ENCODE assay signal across 12 cellular contexts in the genomic region with DNA sequence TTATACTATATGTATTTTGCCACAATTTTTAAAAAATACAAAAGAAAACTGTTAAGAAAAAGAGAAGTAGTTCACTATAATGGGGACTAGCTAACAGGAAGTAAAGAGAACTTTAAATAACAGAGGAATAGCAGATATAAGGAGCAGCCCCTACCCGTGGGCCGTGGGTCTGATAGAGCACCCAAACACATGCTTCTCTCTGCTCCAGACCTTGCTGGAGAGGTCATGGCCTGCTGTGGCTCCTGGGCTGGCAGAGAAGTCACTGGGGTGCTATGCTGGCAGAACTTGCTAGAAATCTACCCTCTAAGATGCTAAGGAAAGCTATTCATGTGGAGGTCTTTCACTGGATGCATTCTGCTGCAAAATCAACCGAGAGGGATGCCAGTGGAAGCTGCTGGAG. TPM values are rescaled to one million over a fixed set of nuclear protein-coding genes. Genes with fewer than 3 reads are reported as not detected.
DNase-seq lines count a peak whose midpoint lies in the region; ATAC-seq and TF ChIP-seq lines count a peak whose summit lies in the region.
"Had no signal": no experiment of that assay in that cellular context is flagged by ENCODE, and none has a peak within 500 bp of the region (broad histone marks: within the 10 kb centered on the region; RNA-seq: fewer than 3 reads in every experiment).

No MANE protein-coding gene starts in this region.

- no peaks in the 10 kb centered on the region for H3K9me2 ChIP-seq in SU-DHL-6 (replicated peaks; ENCODE audit: insufficient read depth, low read length)

- CTCF ChIA-PET in CD4-positive, alpha-beta memory T cell (lab: Charles Lee; ENCODE audit: partially characterized antibody) = interaction anchor here (0.7 to 2.5 kb wide), 11 partner anchors 9 to 89 kb away, joined by 3 to 10 read pairs (median 5); no protein-coding TSS in a partner anchor

- H3K36me3 Mint-ChIP-seq in CD4-positive, alpha-beta memory T cell = peaks cover 10 to 48% of the 10 kb centered on the region in 2 donors
- peaks cover 5% of the 10 kb centered on the region for H3K36me3 Mint-ChIP-seq in dendritic cell treated with granulocyte-macrophage colony-stimulating factor and Interleukin-4, amounts not matched to agents 40 ng/mL and 50 ng/mL, for 4 days (ENCODE audit: low read depth)

- H3F3A ChIP-seq in SU-DHL-6 (ENCODE audit: insufficient read depth) = peaks cover 77% of the 10 kb centered on the region

- no peak for DNase-seq in CD4-positive, alpha-beta memory T cell
- DNase-seq in HAP-1 (ENCODE audit: low spot score in 2 of 2) = no peak
- DNase-seq in NCI-H446 treated with DMSO at 0.1 percent for 48 hours (lab: John Stamatoyannopoulos, UW) = no peak
- DNase-seq: activated CD4-positive, CD25-positive, alpha-beta regulatory T cell; left lung; NCI-H1105 had no signal

- H3K4me1 ChIP-seq in BLaER1 treated with 17β-estradiol and CSF1 and Interleukin-3, amounts not matched to agents 10 nM and 100 nM = peaks cover 55 to 85% (median 66%) of the 10 kb centered on the region in 10 experiments
- H3K4me1 ChIP-seq in CD4-positive, alpha-beta memory T cell (ENCODE audit: insufficient read depth, low read length) = peaks cover 99% of the 10 kb centered on the region
- H3K4me1 ChIP-seq in HAP-1 = peaks cover 3% of the 10 kb centered on the region; the same call in 1 of the 2 replicates
- H3K4me1 ChIP-seq: breast epithelium had no signal

- H3K9ac ChIP-seq in BLaER1 treated with 17β-estradiol and CSF1 and Interleukin-3, amounts not matched to agents 10 nM and 100 nM = no peak overlapping the region
- H3K9ac ChIP-seq in SU-DHL-6 (ENCODE audit: low read length) = peak overlapping the region; percentile 58

- peak overlapping the region; percentile 61 to 86 (median 65) for H3K4me2 ChIP-seq in BLaER1 treated with 17β-estradiol and CSF1 and Interleukin-3, amounts not matched to agents 10 nM and 100 nM
- peak overlapping the region; percentile 94 for H3K4me2 ChIP-seq in SU-DHL-6 (ENCODE audit: low read depth, low read length, poor library complexity, severe bottlenecking)

- intact Hi-C loops in CD4-positive, alpha-beta memory T cell (cut with micrococcal nuclease) = no loop called here
- intact Hi-C loops in dendritic cell treated with granulocyte-macrophage colony-stimulating factor and Interleukin-4, amounts not matched to agents 40 ng/mL and 50 ng/mL, for 4 days (cut with micrococcal nuclease) = no loop called here

- H3K27ac ChIP-seq in BLaER1 treated with 17β-estradiol and CSF1 and Interleukin-3, amounts not matched to agents 10 nM and 100 nM = peak overlapping the region in 10 of 11 experiments; percentile 21 to 57 (median 42); a peak in 15 of 22 replicates
- peak overlapping the region; percentile 20 for H3K27ac ChIP-seq in CD4-positive, alpha-beta memory T cell (ENCODE audit: low read depth, low read length)
- H3K27ac ChIP-seq in SU-DHL-6 (ENCODE audit: low read depth, low read length) = peak overlapping the region; percentile 98
- H3K27ac ChIP-seq: breast epithelium, SK-N-MC had no signal

- peaks cover 83 to 97% (median 90%) of the 10 kb centered on the region in 4 donors for H3K4me1 Mint-ChIP-seq in CD4-positive, alpha-beta memory T cell
- peaks cover 70% of the 10 kb centered on the region for H3K4me1 Mint-ChIP-seq in dendritic cell treated with granulocyte-macrophage colony-stimulating factor and Interleukin-4, amounts not matched to agents 40 ng/mL and 50 ng/mL, for 4 days (ENCODE audit: low read depth)

- peak overlapping the region in 7 of 8 donors; percentile 61 to 88 (median 70) for H3K4me3 Mint-ChIP-seq in CD4-positive, alpha-beta memory T cell
- no peak overlapping the region for H3K4me3 Mint-ChIP-seq in dendritic cell treated with granulocyte-macrophage colony-stimulating factor and Interleukin-4, amounts not matched to agents 40 ng/mL and 50 ng/mL, for 4 days

- no peaks in the 10 kb centered on the region for H3K27me3 Mint-ChIP-seq in CD4-positive, alpha-beta memory T cell
- no peaks in the 10 kb centered on the region for H3K27me3 Mint-ChIP-seq in dendritic cell treated with granulocyte-macrophage colony-stimulating factor and Interleukin-4, amounts not matched to agents 40 ng/mL and 50 ng/mL, for 4 days

- 0 out of 20 replicates have a peak overlapping the region, but pooled peaks of 1 of the 10 experiments have one; percentile 18 for H3K4me3 ChIP-seq in BLaER1 treated with 17β-estradiol and CSF1 and Interleukin-3, amounts not matched to agents 10 nM and 100 nM
- peak overlapping the region in 1 of 2 donors; percentile 8 for H3K4me3 ChIP-seq in CD4-positive, alpha-beta memory T cell (ENCODE audit: low read length in 2 of 2)
- H3K4me3 ChIP-seq in SU-DHL-6 (ENCODE audit: insufficient read depth, low read length, poor library complexity, severe bottlenecking) = peak overlapping the region; percentile 41
- H3K4me3 ChIP-seq in HAP-1 = no peak overlapping the region
- H3K4me3 ChIP-seq: breast epithelium, left lung, SK-N-MC had no signal

- POLR2A ChIA-PET in CD4-positive, alpha-beta memory T cell (lab: Charles Lee; ENCODE audit: partially characterized antibody) = interaction anchor here (1.0 to 23.8 kb wide), 12 partner anchors 8 to 72 kb away, joined by 3 to 727 read pairs (median 5); a partner anchor contains a TSS

- no peaks in the 10 kb centered on the region for H3K9me3 Mint-ChIP-seq in CD4-positive, alpha-beta memory T cell
- no peaks in the 10 kb centered on the region for H3K9me3 Mint-ChIP-seq in dendritic cell treated with granulocyte-macrophage colony-stimulating factor and Interleukin-4, amounts not matched to agents 40 ng/mL and 50 ng/mL, for 4 days

- no peak for ATAC-seq in GM19395 (IDR thresholded peaks at IDR 0.05; ENCODE audit: unreplicated experiment)
- ATAC-seq: left lung had no signal

- H3K36me3 ChIP-seq in BLaER1 treated with 17β-estradiol and CSF1 and Interleukin-3, amounts not matched to agents 10 nM and 100 nM = peaks cover 0 to 12% (median 4%) of the 10 kb centered on the region in 11 experiments; a peak in 6 of 22 replicates
- peaks cover 6% of the 10 kb centered on the region for H3K36me3 ChIP-seq in CD4-positive, alpha-beta memory T cell (ENCODE audit: insufficient read depth, low read length)
- H3K36me3 ChIP-seq in SU-DHL-6 (ENCODE audit: low read length) (no peaks in the 10 kb centered on the region), HAP-1 (replicated peaks) (no peaks in the 10 kb centered on the region)
- H3K36me3 ChIP-seq: breast epithelium, left lung had no signal

- peaks cover 0 to 22% (median 0%) of the 10 kb centered on the region in 11 experiments; a peak in 3 of 22 replicates for H4K20me1 ChIP-seq in BLaER1 treated with 17β-estradiol and CSF1 and Interleukin-3, amounts not matched to agents 10 nM and 100 nM
- no peaks in the 10 kb centered on the region for H4K20me1 ChIP-seq in SU-DHL-6 (ENCODE audit: low read depth, low read length)

- H3K79me2 ChIP-seq in SU-DHL-6 (ENCODE audit: insufficient read depth, low read length) = peaks cover 88% of the 10 kb centered on the region

- no peaks in the 10 kb centered on the region for H3K27me3 ChIP-seq in BLaER1 treated with 17β-estradiol and CSF1 and Interleukin-3, amounts not matched to agents 10 nM and 100 nM
- no peaks in the 10 kb centered on the region for H3K27me3 ChIP-seq in CD4-positive, alpha-beta memory T cell (ENCODE audit: insufficient read depth, low read length)
- H3K27me3 ChIP-seq in SU-DHL-6 (ENCODE audit: low read length) (no peaks in the 10 kb centered on the region), HAP-1 (ENCODE audit: low read depth) (no peaks in the 10 kb centered on the region)
- H3K27me3 ChIP-seq: breast epithelium, left lung had no signal

- in situ Hi-C loops in HAP-1 (cut with MboI; ENCODE audit: low sequenced_read_pairs) = no loop called here

- TF ChIP-seq CTCF in SU-DHL-6 (IDR thresholded peaks at IDR 0.05; ENCODE audit: insufficient read depth, low read length, poor library complexity, severe bottlenecking) = no peak

- H2AFZ ChIP-seq in SU-DHL-6 (ENCODE audit: low read depth, low read length, severe bottlenecking) = no peak overlapping the region

- peak overlapping the region; percentile 64 to 95 (median 79) for H3K27ac Mint-ChIP-seq in CD4-positive, alpha-beta memory T cell
- peak overlapping the region; percentile 55 for H3K27ac Mint-ChIP-seq in dendritic cell treated with granulocyte-macrophage colony-stimulating factor and Interleukin-4, amounts not matched to agents 40 ng/mL and 50 ng/mL, for 4 days

- peaks cover 0 to 19% (median 6%) of the 10 kb centered on the region in 11 experiments; a peak in 11 of 22 replicates for H3K9me3 ChIP-seq in BLaER1 treated with 17β-estradiol and CSF1 and Interleukin-3, amounts not matched to agents 10 nM and 100 nM (replicated peaks in 1 of 11)
- H3K9me3 ChIP-seq in CD4-positive, alpha-beta memory T cell (ENCODE audit: control insufficient read depth in 1 of 2, low read length in 2 of 2) = no peaks in the 10 kb centered on the region
- no peaks in the 10 kb centered on the region for H3K9me3 ChIP-seq in SU-DHL-6 (ENCODE audit: insufficient read depth, low read length)
- no peaks in the 10 kb centered on the region for H3K9me3 ChIP-seq in HAP-1
- H3K9me3 ChIP-seq: breast epithelium, left lung had no signal

RNA-seq across cellular contexts. Expression of a gene that starts 10.0 kb away (rescaled TPM):
- total RNA-seq in CD4-positive, alpha-beta memory T cell = 100 to 1,000 TPM; 167 to 176 TPM
- 100 to 1,000 TPM; 277 to 423 TPM for polyA plus RNA-seq in CD4-positive, alpha-beta memory T cell

Comparison
In these comparisons a context has a peak if more than half of its experiments do, and no peak if none do; other contexts are left out.
1. H3K27ac ChIP-seq: peak in every context shown above with its lines; median percentile 98 in SU-DHL-6; 42 in BLaER1 treated with 17β-estradiol and CSF1 and Interleukin-3, amounts not matched to agents 10 nM and 100 nM; 20 in CD4-positive, alpha-beta memory T cell.